9 cellular contexts compared by ENCODE assay signal in the genomic region with DNA sequence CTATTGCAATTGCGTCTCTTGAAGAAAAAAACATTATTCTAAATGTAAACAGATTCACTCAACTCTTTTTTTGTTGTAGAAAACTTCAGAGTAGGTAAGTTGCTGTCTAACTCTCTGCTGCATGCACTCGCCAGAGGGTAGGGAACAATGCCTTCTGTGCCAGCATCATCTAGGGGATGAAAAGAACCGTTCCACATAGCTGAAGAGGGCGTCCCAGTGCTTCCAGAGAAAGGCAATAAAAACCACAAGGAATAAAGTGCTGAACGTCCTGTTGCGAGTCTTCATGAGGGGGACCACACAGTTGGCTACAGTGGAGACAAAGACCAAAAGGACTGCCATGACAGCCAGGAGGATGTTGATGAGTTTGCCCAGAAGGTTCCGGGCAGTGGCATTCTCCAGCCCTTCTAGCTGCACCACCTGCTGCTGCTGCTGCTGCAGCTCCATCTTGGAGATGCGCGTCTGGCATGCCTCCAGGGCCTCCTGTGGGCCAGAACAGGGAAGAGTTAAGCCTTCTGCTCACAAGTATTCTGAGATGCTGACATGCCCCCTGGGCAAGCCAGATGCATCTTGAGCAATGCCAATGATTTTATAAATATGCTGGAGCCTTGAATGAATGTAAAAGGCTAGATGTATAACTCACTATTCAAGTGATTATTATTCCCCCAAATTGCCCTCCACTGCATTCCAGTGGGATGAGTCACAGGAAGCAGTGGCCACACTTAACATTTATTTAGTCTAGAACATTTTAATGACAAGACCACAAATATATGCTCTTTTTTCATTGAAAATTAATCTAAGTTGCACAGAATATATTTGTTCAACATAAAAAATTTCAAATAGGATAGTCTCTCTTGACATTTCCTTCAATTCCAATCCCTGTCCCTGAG. TPM values are rescaled to one million over a fixed set of nuclear protein-coding genes. Genes with fewer than 3 reads are reported as not detected.
A peak's percentile ranks its signal among the peaks of the same experiment; 100 is the strongest.
DNase-seq lines count a peak whose midpoint lies in the region; ATAC-seq and TF ChIP-seq lines count a peak whose summit lies in the region.
"Had no signal": no experiment of that assay in that cellular context is flagged by ENCODE, and none has a peak within 500 bp of the region (broad histone marks: within the 10 kb centered on the region; RNA-seq: fewer than 3 reads in every experiment).

No MANE protein-coding gene starts in this region.

- no peak overlapping the region for H2BK120ac ChIP-seq in mesenchymal stem cell (ENCODE audit: low read depth, low read length)

- H3K4me3 ChIP-seq in BE2C (ENCODE audit: low read depth, low read length) (no peak overlapping the region), cardiac fibroblast (replicated peaks in 1 of 2; ENCODE audit: low read depth in 2 of 2, low read length in 2 of 2) (no peak overlapping the region), mesenchymal stem cell (ENCODE audit: insufficient read depth in 1 of 2, low read depth in 1 of 2, low read length in 2 of 2) (no peak overlapping the region)

- peak overlapping the region in 1 of 2 experiments; percentile 44 for H3K18ac ChIP-seq in mesenchymal stem cell (ENCODE audit: low read depth in 1 of 2, low read length in 2 of 2)

- no peak overlapping the region for H2BK5ac ChIP-seq in mesenchymal stem cell (ENCODE audit: low read depth, low read length, poor library complexity, severe bottlenecking)

- H2BK12ac ChIP-seq in mesenchymal stem cell (ENCODE audit: low read length in 2 of 2) = no peak overlapping the region

- 64% methylated on average over 8 of the region's 9 CpGs for WGBS in mesenchymal stem cell

- peak overlapping the region; percentile 89 for H3K27ac ChIP-seq in mesenchymal stem cell (ENCODE audit: low read length, poor library complexity, severe bottlenecking)

- H3K9ac ChIP-seq in mesenchymal stem cell (ENCODE audit: low read length) = no peak overlapping the region

- H2AFZ ChIP-seq in mesenchymal stem cell (ENCODE audit: low read depth, low read length) = no peak overlapping the region

- TF ChIP-seq CTCF in BE2C (IDR thresholded peaks at IDR 0.05; ENCODE audit: low read depth, low read length) (peak; percentile 5; the same call in 1 of the 2 replicates), cardiac fibroblast (IDR thresholded peaks at IDR 0.05; ENCODE audit: low read depth, low read length) (no peak)

- H3K79me1 ChIP-seq in mesenchymal stem cell (replicated peaks; ENCODE audit: low read length, poor library complexity, severe bottlenecking) = peaks cover 7% of the 10 kb centered on the region

- no peaks in the 10 kb centered on the region for H3K9me3 ChIP-seq in BE2C
- H3K9me3 ChIP-seq in mesenchymal stem cell (ENCODE audit: control insufficient read depth, low read length) = no peaks in the 10 kb centered on the region

- peak overlapping the region; percentile 27 for H4K8ac ChIP-seq in mesenchymal stem cell (ENCODE audit: low read length)

- H3K27me3 ChIP-seq in BE2C (no peaks in the 10 kb centered on the region), mesenchymal stem cell (ENCODE audit: control insufficient read depth in 1 of 2, insufficient read depth in 1 of 2, low read length in 2 of 2) (no peaks in the 10 kb centered on the region)

- no peak for ATAC-seq in esophagus mucosa

- peak overlapping the region; percentile 23 for H2AK5ac ChIP-seq in mesenchymal stem cell (ENCODE audit: low read length, severe bottlenecking)

- H3K4me1 ChIP-seq in BE2C = peaks cover 17% of the 10 kb centered on the region
- H3K4me1 ChIP-seq in mesenchymal stem cell (ENCODE audit: control insufficient read depth, insufficient read depth, low read depth, low read length) = peaks cover 7% of the 10 kb centered on the region

- no peak overlapping the region for H3K23ac ChIP-seq in mesenchymal stem cell (ENCODE audit: low read length in 2 of 2)

- no peak overlapping the region for H3K14ac ChIP-seq in mesenchymal stem cell (ENCODE audit: low read length in 2 of 2)

- H2BK15ac ChIP-seq in mesenchymal stem cell (ENCODE audit: low read depth, poor library complexity, severe bottlenecking) = no peak overlapping the region

- no peak overlapping the region for H3K4ac ChIP-seq in mesenchymal stem cell (ENCODE audit: low read depth in 1 of 2, low read length in 2 of 2)

- peaks cover 27% of the 10 kb centered on the region for H3K36me3 ChIP-seq in BE2C
- peaks cover 0 to 17% of the 10 kb centered on the region in 2 experiments for H3K36me3 ChIP-seq in mesenchymal stem cell (ENCODE audit: control insufficient read depth in 1 of 2, insufficient read depth in 2 of 2, low read depth in 1 of 2, low read length in 2 of 2)

- no peak overlapping the region for H4K91ac ChIP-seq in mesenchymal stem cell (ENCODE audit: low read length)

- no peak overlapping the region for H3K4me2 ChIP-seq in mesenchymal stem cell (ENCODE audit: low read length, poor library complexity, severe bottlenecking)

- DNase-seq in BE2C = peak; percentile 76
- DNase-seq in LoVo (ENCODE audit: low spot score) = peak; percentile 64
- peak; percentile 75 to 84 for DNase-seq in cardiac fibroblast (ENCODE audit: low read depth in 2 of 2)
- DNase-seq in mesenchymal stem cell = peak; percentile 75
- DNase-seq in kidney glomerular epithelial cell (lab: John Stamatoyannopoulos, UW) = no peak
- no peak for DNase-seq in HuH-7 (ENCODE audit: low spot score)
- no peak for DNase-seq in amniotic stem cell (lab: John Stamatoyannopoulos, UW)
- DNase-seq: NCI-H774 had no signal

RNA-seq across cellular contexts. Expression of a gene that starts 45.1 kb away (rescaled TPM):
- polyA plus RNA-seq in BE2C (2012; ENCODE audit: insufficient read depth, insufficient read length, low read depth) = 227 TPM
- 288 TPM for polyA plus RNA-seq in mesenchymal stem cell (2013, experiment 1 of 2)
- 288 TPM for polyA plus RNA-seq in mesenchymal stem cell (2013, experiment 2 of 2)
- total RNA-seq in esophagus mucosa = 15.8 TPM

Comparison
In these comparisons a context has a peak if more than half of its experiments do, and no peak if none do; other contexts are left out.
1. DNase-seq: peak in BE2C (single experiment), LoVo (single experiment), cardiac fibroblast (2 of 2) and mesenchymal stem cell (single experiment); none in kidney glomerular epithelial cell (single experiment), HuH-7 (single experiment) and amniotic stem cell (single experiment).